9 cellular contexts compared by ENCODE assay signal in genomic region chr1:66933887-66934700, GRCh38. TPM values are rescaled to one million over a fixed set of nuclear protein-coding genes. Genes with fewer than 3 reads are reported as not detected.
DNase-seq lines count a peak whose midpoint lies in the region; ATAC-seq and TF ChIP-seq lines count a peak whose summit lies in the region.
"Had no signal": no experiment of that assay in that cellular context is flagged by ENCODE, and none has a peak within 500 bp of the region (broad histone marks: within the 10 kb centered on the region; RNA-seq: fewer than 3 reads in every experiment).

No MANE protein-coding gene starts in this region.

- POLR2A ChIA-PET in OCI-LY7 (lab: Charles Lee) = interaction anchor here (0.6 to 1.6 kb wide), 12 partner anchors 9 to 635 kb away, joined by 3 to 6 read pairs (median 4); partner anchors contain the start of genes DNAI4 and MIER1

- H2AFZ ChIP-seq in GM23338 = no peak overlapping the region
- no peak overlapping the region for H2AFZ ChIP-seq in OCI-LY7 (ENCODE audit: low read length)

- no peak for TF ChIP-seq POLR2A in sigmoid colon (IDR thresholded peaks at IDR 0.05)

- no peaks in the 10 kb centered on the region for H3K27me3 Mint-ChIP-seq in GM23338 (ENCODE audit: insufficient read depth, low read depth, poor library complexity)

- no peaks in the 10 kb centered on the region for H3K9me3 Mint-ChIP-seq in GM23338

- no peak for TF ChIP-seq CTCF in GM23338 (conservative IDR thresholded peaks at IDR 0.05; ENCODE audit: low read depth in 2 of 2)
- TF ChIP-seq CTCF in OCI-LY7 (conservative IDR thresholded peaks at IDR 0.05; ENCODE audit: low read length) = no peak
- TF ChIP-seq CTCF in coronary artery (IDR thresholded peaks at IDR 0.05) = no peak
- no peak for TF ChIP-seq CTCF in sigmoid colon (IDR thresholded peaks at IDR 0.05)

- peak overlapping the region; percentile 67; the same call in 1 of the 2 replicates for H3K27ac Mint-ChIP-seq in GM23338

- H3F3A ChIP-seq in GM23338 (replicated peaks; ENCODE audit: low read depth) = no peaks in the 10 kb centered on the region

- TF ChIP-seq EP300 in sigmoid colon (IDR thresholded peaks at IDR 0.05) = no peak

- intact Hi-C loops in OCI-LY7 (cut with micrococcal nuclease; ENCODE audit: unreplicated experiment) (loop anchor here (5.0 kb wide), 1 partner anchor 48 kb away; no protein-coding TSS in a partner anchor), sigmoid colon (cut with DNase I) (loop anchor here (5.0 kb wide), 1 partner anchor 48 kb away; no protein-coding TSS in a partner anchor)

- no peaks in the 10 kb centered on the region for H3K36me3 Mint-ChIP-seq in GM23338 (ENCODE audit: low read depth)

- no peak overlapping the region for H3K4me3 ChIP-seq in GM23338
- H3K4me3 ChIP-seq in OCI-LY7 (ENCODE audit: low read depth, low read length, poor library complexity, severe bottlenecking) = peak overlapping the region; percentile 98
- H3K4me3 ChIP-seq in coronary artery = peak overlapping the region; percentile 20
- peak overlapping the region in 1 of 4 donors; percentile 24 for H3K4me3 ChIP-seq in sigmoid colon
- H3K4me3 ChIP-seq: uterus had no signal

- H3K4me1 Mint-ChIP-seq in GM23338 = peaks cover 30% of the 10 kb centered on the region

- H3K36me3 ChIP-seq in GM23338 (ENCODE audit: insufficient read depth) (no peaks in the 10 kb centered on the region), OCI-LY7 (ENCODE audit: insufficient read depth, low read length) (peaks cover 73% of the 10 kb centered on the region), sigmoid colon (no peaks in the 10 kb centered on the region)
- H3K36me3 ChIP-seq: uterus had no signal

- H3K9me3 ChIP-seq in OCI-LY7 (ENCODE audit: low read length) (peaks cover 10% of the 10 kb centered on the region; the same call in 1 of the 2 replicates), sigmoid colon (no peaks in the 10 kb centered on the region)
- H3K9me3 ChIP-seq: uterus had no signal

- H3K27me3 ChIP-seq in GM23338 (ENCODE audit: insufficient read depth) (no peaks in the 10 kb centered on the region), sigmoid colon (no peaks in the 10 kb centered on the region)
- H3K27me3 ChIP-seq: uterus had no signal

- 0 out of 2 replicates have a peak, but pooled peaks cover 9% of the 10 kb centered on the region for H4K20me1 ChIP-seq in GM23338 (replicated peaks; ENCODE audit: insufficient read depth)
- H4K20me1 ChIP-seq in OCI-LY7 (ENCODE audit: insufficient read depth, low read length) = peaks cover 38% of the 10 kb centered on the region; the same call in 1 of the 2 replicates

- no peak overlapping the region for H3K27ac ChIP-seq in GM23338 (ENCODE audit: low read depth)
- no peak overlapping the region for H3K27ac ChIP-seq in OCI-LY7 (ENCODE audit: low read depth, low read length, poor library complexity, severe bottlenecking)
- H3K27ac ChIP-seq in coronary artery = peak overlapping the region in 1 of 2 donors; percentile 14
- H3K27ac ChIP-seq in sigmoid colon = peak overlapping the region in 3 of 4 donors; percentile 5 to 32 (median 11)

- DNase-seq in GM23338 (ENCODE audit: low spot score) = no peak
- DNase-seq in OCI-LY7 (ENCODE audit: low spot score) = no peak
- no peak for DNase-seq in coronary artery (ENCODE audit: low spot score)
- DNase-seq in sigmoid colon = no peak
- no peak for DNase-seq in SKM-1 treated with dmso at 0.1 percent for 144 hours (lab: John Stamatoyannopoulos, UW; ENCODE audit: unreplicated experiment)
- DNase-seq: foreskin fibroblast, uterus had no signal

- no TSS peak for BruUV-seq in OCI-LY7 (replicated peaks; lab: Mats Ljungman, UMichigan)

- H3K79me2 ChIP-seq in GM23338 (replicated peaks; ENCODE audit: insufficient read depth) (peaks cover 83% of the 10 kb centered on the region), OCI-LY7 (ENCODE audit: insufficient read depth, low read depth, low read length) (peaks cover 94% of the 10 kb centered on the region)

- H3K4me3 Mint-ChIP-seq in GM23338 = no peak overlapping the region

- WGBS in sigmoid colon, 2 donors = 23 to 56% methylated on average over 7 of the region's 7 CpGs

- CTCF ChIA-PET in OCI-LY7 (lab: Charles Lee; ENCODE audit: unreplicated experiment) = no interaction called here

- H3K4me2 ChIP-seq in GM23338 (no peak overlapping the region; the same call in 1 of the 2 replicates), OCI-LY7 (ENCODE audit: low read length) (peak overlapping the region; percentile 76)

- H3K4me1 ChIP-seq in GM23338 (ENCODE audit: insufficient read depth) (peaks cover 31% of the 10 kb centered on the region), OCI-LY7 (ENCODE audit: insufficient read depth, low read length, poor library complexity, severe bottlenecking) (peaks cover 49% of the 10 kb centered on the region), sigmoid colon (peaks cover 0 to 67% (median 45%) of the 10 kb centered on the region in 4 donors)

- H3K9me2 ChIP-seq in GM23338 (ENCODE audit: insufficient read depth) = no peaks in the 10 kb centered on the region
- H3K9me2 ChIP-seq in OCI-LY7 (ENCODE audit: insufficient read depth, low read length) = no peaks in the 10 kb centered on the region

- no peak for ATAC-seq in GM23338
- no peak for ATAC-seq in HG03135 (IDR thresholded peaks at IDR 0.05; ENCODE audit: unreplicated experiment)
- no peak for ATAC-seq in HG03354 (IDR thresholded peaks at IDR 0.05; ENCODE audit: poor library complexity, severe bottlenecking, unreplicated experiment)

TF ChIP-seq in GM23338, 12 proteins besides CTCF, POLR2A, EP300 and RAD21:
- no peak for TF ChIP-seq JUNB (IDR thresholded peaks at IDR 0.05; ENCODE audit: unreplicated experiment)

RNA-seq across cellular contexts. Expression of gene MIER1, which starts 9.3 kb away (rescaled TPM):
- total RNA-seq in GM23338 (2014; rRNA removed; shearing (Covaris generic)) = 34.1 and 38.2 TPM in 2 replicates
- polyA plus RNA-seq in GM23338 (2016; fragmentation: Nextera tagmentation; extraction: Ambion mirVana) (64.8 and 72.8 TPM in 2 replicates), sigmoid colon (10 to 100 TPM; 21.1 to 53.2 (median 30.0) TPM)
- total RNA-seq in OCI-LY7 (2014; rRNA removed; shearing (Covaris generic)) = 24.4 and 38.0 TPM in 2 replicates
- total RNA-seq in OCI-LY7 (2022) (43.8 and 45.9 TPM in 2 replicates), sigmoid colon (10 to 100 TPM; 49.0 to 65.6 (median 58.4) TPM)

RNA-seq across cellular contexts. Expression of gene DNAI4, which starts 9.4 kb away (rescaled TPM):
- total RNA-seq in GM23338 (2014; rRNA removed; shearing (Covaris generic)) = 0.90 and 5.3 TPM in 2 replicates
- polyA plus RNA-seq in GM23338 (2016; fragmentation: Nextera tagmentation; extraction: Ambion mirVana) (1.3 and 3.8 TPM in 2 replicates), sigmoid colon (10 to 100 TPM in 1 of 3 donors, 1 to 10 TPM in 2; 3.0 to 16.0 (median 8.4) TPM)
- total RNA-seq in OCI-LY7 (2014; rRNA removed; shearing (Covaris generic)) = 1.9 and 6.1 TPM in 2 replicates
- total RNA-seq in OCI-LY7 (2022) (10.2 and 12.0 TPM in 2 replicates), sigmoid colon (10 to 100 TPM in 2 of 4 donors, 1 to 10 TPM in 2; 5.6 to 16.1 (median 9.5) TPM)

Comparison
In these comparisons a context has a peak if more than half of its experiments do, and no peak if none do; other contexts are left out.
1. H3K27ac ChIP-seq: peak in sigmoid colon (3 of 4); none in GM23338 (single experiment) and OCI-LY7 (single experiment).